Comparison of ENCODE assay signal across 8 cellular contexts in the genomic region with DNA sequence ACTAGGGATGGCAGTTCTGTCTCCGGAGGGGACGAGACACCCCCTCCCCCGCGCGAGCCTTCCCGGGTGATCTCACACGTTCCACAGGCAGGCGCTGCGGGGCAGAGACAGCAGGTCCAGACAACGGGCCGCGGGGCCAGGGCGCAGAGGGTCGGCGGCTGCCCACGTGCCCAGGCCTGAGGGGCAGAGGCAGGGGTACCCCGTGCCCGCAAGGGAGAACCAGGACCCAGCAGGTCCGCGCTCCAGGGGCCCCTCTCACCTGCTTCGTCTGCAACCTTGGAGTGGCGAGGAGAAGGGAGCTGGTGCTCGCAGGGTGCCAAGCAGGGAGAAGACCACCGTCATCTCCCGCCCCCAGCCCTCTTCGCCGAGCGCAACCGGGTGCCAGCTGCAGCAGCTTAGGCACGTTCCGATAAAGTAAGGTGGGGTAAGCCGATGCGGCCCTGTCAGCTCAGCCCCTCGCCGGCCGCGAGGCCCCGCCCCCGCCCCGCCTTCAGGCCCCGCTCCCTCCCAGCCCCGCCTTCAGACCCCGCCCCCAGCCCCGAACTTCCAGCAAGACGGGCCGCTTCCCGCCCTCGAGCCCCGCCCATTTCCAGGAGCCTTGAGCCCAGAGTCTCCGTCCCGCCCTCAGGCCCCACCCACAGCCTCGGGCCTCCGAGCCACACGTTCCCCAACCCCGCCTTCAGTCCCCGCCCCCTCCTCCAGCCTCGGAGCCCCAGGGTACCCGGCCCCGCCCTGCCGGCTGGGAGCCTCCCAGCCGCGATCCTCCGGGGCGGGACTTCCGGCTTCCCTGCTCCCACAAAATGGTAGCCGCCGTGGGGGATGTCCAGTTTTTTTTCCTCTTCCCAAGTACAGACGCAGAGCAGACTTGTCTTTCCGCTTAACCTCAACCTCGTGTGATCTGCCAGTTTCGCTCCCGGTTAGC. TPM values are rescaled to one million over a fixed set of nuclear protein-coding genes. Genes with fewer than 3 reads are reported as not detected.
A peak's percentile ranks its signal among the peaks of the same experiment; 100 is the strongest.
DNase-seq lines count a peak whose midpoint lies in the region; TF ChIP-seq lines count a peak whose summit lies in the region.

Gene GPR155, minus strand, starts transcription at position 416 of the 922 bp plus-strand sequence. CDS start 5,073 bp downstream, outside the sequence.

- H3K4me2 ChIP-seq in H9 (ENCODE audit: insufficient read depth, insufficient read length, low read length): peak within 1 kb of the TSS; percentile 98

- H3K4ac ChIP-seq in H9 (ENCODE audit: low read depth, low read length): no peak within 1 kb of the TSS; the same call in 1 of the 2 replicates

- H4K91ac ChIP-seq in H9 (ENCODE audit: insufficient read length, low read depth, low read length): no peak within 1 kb of the TSS

- H3K4me3 ChIP-seq in foreskin fibroblast (ENCODE audit: low read depth in 1 of 2, low read length in 2 of 2) (peak within 1 kb of the TSS; percentile 87 to 91), stomach (peak within 1 kb of the TSS; percentile 63 to 87 (median 76))

- in situ Hi-C loops in G401 (cut with HindIII; ENCODE audit: low sequenced_read_pairs): no loop called here

- H3K18ac ChIP-seq in H9 (ENCODE audit: insufficient read length, low read depth, low read length): peak within 1 kb of the TSS; percentile 98

- H2BK12ac ChIP-seq in H9 (ENCODE audit: insufficient read length, low read depth, low read length): no peak within 1 kb of the TSS

- no peaks in the 10 kb centered on the region for H3K36me3 ChIP-seq in stomach

- H4K20me1 ChIP-seq in H9 (ENCODE audit: control insufficient read depth, insufficient read depth, insufficient read length): no peaks in the 10 kb centered on the region

- H2BK20ac ChIP-seq in H9 (ENCODE audit: low read depth, low read length, poor library complexity, severe bottlenecking): no peak within 1 kb of the TSS

- no peaks in the 10 kb centered on the region for H3K79me2 ChIP-seq in H9 (ENCODE audit: insufficient read depth, low read length)

- H3K27ac Mint-ChIP-seq in H9: peak within 1 kb of the TSS; percentile 87 to 98 (median 92); a peak in 5 of 7 replicates
- peak within 1 kb of the TSS; percentile 88 for H3K27ac Mint-ChIP-seq in neural crest cell (ENCODE audit: unreplicated experiment)

- no peaks in the 10 kb centered on the region for H3K9me3 ChIP-seq in H9 (ENCODE audit: control insufficient read depth, low read depth, low read length)
- H3K9me3 ChIP-seq in stomach: no peaks in the 10 kb centered on the region

- no peak within 1 kb of the TSS for H2AK5ac ChIP-seq in H9 (ENCODE audit: insufficient read length, low read length)

- H2BK15ac ChIP-seq in H9 (ENCODE audit: low read depth, low read length): no peak within 1 kb of the TSS

- H4K5ac ChIP-seq in H9 (ENCODE audit: insufficient read length, low read depth, low read length): peak within 1 kb of the TSS; percentile 99

- DNase-seq in G401 (ENCODE audit: low spot score): peak; percentile 99
- DNase-seq in H9: peak; percentile 100
- DNase-seq in M059J (ENCODE audit: low read depth): peak; percentile 95
- peak; percentile 30 for DNase-seq in SHP77 treated with DMSO at 0.1 percent for 48 hours (lab: John Stamatoyannopoulos, UW)
- DNase-seq in activated gamma-delta T cell (lab: John Stamatoyannopoulos, UW): peak; percentile 85
- DNase-seq in foreskin fibroblast: peak; percentile 98 to 99
- DNase-seq in neural crest cell (ENCODE audit: low read depth, low spot score): peak; percentile 92
- DNase-seq in stomach: peak; percentile 100

- H3K9ac ChIP-seq in H9 (ENCODE audit: extremely low read depth, insufficient read length, low read length): peak within 1 kb of the TSS; percentile 78

- H3K56ac ChIP-seq in H9 (ENCODE audit: insufficient read length, low read depth, low read length): no peak within 1 kb of the TSS

- H3K14ac ChIP-seq in H9 (ENCODE audit: insufficient read depth, low read length): peak within 1 kb of the TSS; percentile 96

- intact Hi-C loops in stomach (cut with DNase I; ENCODE audit: low total_unique reads): no loop called here

- H3T11ph ChIP-seq in H9 (ENCODE audit: low read length): no peak within 1 kb of the TSS

- no peak for TF ChIP-seq EP300 in stomach (IDR thresholded peaks at IDR 0.05)

- H2BK120ac ChIP-seq in H9 (ENCODE audit: low read depth, low read length, poor library complexity, severe bottlenecking): peak within 1 kb of the TSS; percentile 88

- peaks cover 13% of the 10 kb centered on the region for H3K23me2 ChIP-seq in H9 (ENCODE audit: insufficient read length, low read depth, low read length, poor library complexity, severe bottlenecking)

- WGBS in H9 (ENCODE audit: extremely low coverage, insufficient read length, low lambda C conversion rate): no CpG with 5 or more reads among the region's 72 CpGs
- 0 to 1% (median 0%) methylated on average over 18 to 71 of the region's 72 CpGs for WGBS in stomach, 5 donors

- peak within 1 kb of the TSS; percentile 100 for H2AFZ ChIP-seq in H9 (ENCODE audit: low read length)

- H3K27me3 ChIP-seq in H9 (ENCODE audit: insufficient read depth, low read length) (peaks cover 4% of the 10 kb centered on the region; the same call in 1 of the 2 replicates), stomach (no peaks in the 10 kb centered on the region)

- no peaks in the 10 kb centered on the region for H3K79me1 ChIP-seq in H9 (ENCODE audit: insufficient read depth, low read depth, low read length, poor library complexity, severe bottlenecking)

- H3K27ac ChIP-seq in H9 (ENCODE audit: insufficient read length, low read depth, low read length) (no peak within 1 kb of the TSS), stomach (peak within 1 kb of the TSS; percentile 84 to 89 (median 85))

- H3K27me3 Mint-ChIP-seq in H9 (ENCODE audit: low read depth) (peaks cover 45% of the 10 kb centered on the region), neural crest cell (ENCODE audit: low read depth) (peaks cover 36% of the 10 kb centered on the region)

- TF ChIP-seq CTCF in H9 (conservative IDR thresholded peaks at IDR 0.05) (no peak), foreskin fibroblast (IDR thresholded peaks at IDR 0.05; ENCODE audit: low read depth, low read length) (no peak), neural crest cell (conservative IDR thresholded peaks at IDR 0.05) (no peak), stomach (IDR thresholded peaks at IDR 0.05) (no peak)

- H3K4me1 ChIP-seq in H9 (ENCODE audit: insufficient read depth, low read length): no peaks in the 10 kb centered on the region
- peaks cover 0 to 36% (median 12%) of the 10 kb centered on the region in 4 donors for H3K4me1 ChIP-seq in stomach

- H3K9me3 Mint-ChIP-seq in H9 (peaks cover 3 to 4% of the 10 kb centered on the region in 2 experiments; a peak in 3 of 5 replicates), neural crest cell (peaks cover 7% of the 10 kb centered on the region)

- H4K8ac ChIP-seq in H9 (replicated peaks; ENCODE audit: insufficient read length, low read depth, low read length): peak within 1 kb of the TSS; percentile 99

- peaks cover 7 to 9% of the 10 kb centered on the region in 2 experiments for H3K4me1 Mint-ChIP-seq in H9
- H3K4me1 Mint-ChIP-seq in neural crest cell: peaks cover 8% of the 10 kb centered on the region

- H3K36me3 Mint-ChIP-seq in H9 (ENCODE audit: insufficient read depth in 1 of 3, low read depth in 3 of 3): peaks cover 0 to 11% (median 0%) of the 10 kb centered on the region in 3 experiments; a peak in 5 of 7 replicates
- peaks cover 3% of the 10 kb centered on the region for H3K36me3 Mint-ChIP-seq in neural crest cell (ENCODE audit: low read depth)

- H3K4me3 Mint-ChIP-seq in H9: peak within 1 kb of the TSS; percentile 82 to 89
- peak within 1 kb of the TSS; percentile 96 for H3K4me3 Mint-ChIP-seq in neural crest cell

- no peak within 1 kb of the TSS for H2BK5ac ChIP-seq in H9 (ENCODE audit: insufficient read length, low read length)

- TF ChIP-seq POLR2A in stomach (IDR thresholded peaks at IDR 0.05): no peak

- no peak within 1 kb of the TSS for H3K23ac ChIP-seq in H9 (ENCODE audit: insufficient read length, low read depth, low read length)

RNA-seq across cellular contexts. Expression of gene GPR155, which starts in this region (rescaled TPM):
- total RNA-seq in G401 (2014; rRNA removed; shearing (Covaris generic)): 0.20 and 0.37 TPM in 2 replicates
- total RNA-seq in H9 (2021): 0.35 TPM in 2 replicates
- total RNA-seq in M059J (2014; rRNA removed; shearing (Covaris generic)): 1.6 and 2.5 TPM in 2 replicates
- total RNA-seq in neural crest cell: 1.5 and 1.7 TPM in 2 replicates
- 10 to 100 TPM in 4 of 5 donors, under 1 TPM in 1; 0.87 to 43.1 (median 25.1) TPM for total RNA-seq in stomach
- 1 to 10 TPM; 3.1 to 6.7 (median 3.9) TPM for polyA plus RNA-seq in stomach

Comparison
In these comparisons a context has a peak if more than half of its experiments do, and no peak if none do; other contexts are left out.
1. Peak in DNase-seq in G401; RNA of the gene not detected or under 1 TPM.
2. Peak in DNase-seq, H3K9ac ChIP-seq and H3K4me2 ChIP-seq in H9; RNA of the gene not detected or under 1 TPM.
3. DNase-seq: peak in every context shown above with its lines; median percentile 100 in H9; 100 in stomach; 99 in G401; 98 in foreskin fibroblast; 95 in M059J; 92 in neural crest cell; 85 in activated gamma-delta T cell; 30 in SHP77 treated with DMSO at 0.1 percent for 48 hours.